Comparison of ENCODE assay signal across 8 cellular contexts in the genomic region with DNA sequence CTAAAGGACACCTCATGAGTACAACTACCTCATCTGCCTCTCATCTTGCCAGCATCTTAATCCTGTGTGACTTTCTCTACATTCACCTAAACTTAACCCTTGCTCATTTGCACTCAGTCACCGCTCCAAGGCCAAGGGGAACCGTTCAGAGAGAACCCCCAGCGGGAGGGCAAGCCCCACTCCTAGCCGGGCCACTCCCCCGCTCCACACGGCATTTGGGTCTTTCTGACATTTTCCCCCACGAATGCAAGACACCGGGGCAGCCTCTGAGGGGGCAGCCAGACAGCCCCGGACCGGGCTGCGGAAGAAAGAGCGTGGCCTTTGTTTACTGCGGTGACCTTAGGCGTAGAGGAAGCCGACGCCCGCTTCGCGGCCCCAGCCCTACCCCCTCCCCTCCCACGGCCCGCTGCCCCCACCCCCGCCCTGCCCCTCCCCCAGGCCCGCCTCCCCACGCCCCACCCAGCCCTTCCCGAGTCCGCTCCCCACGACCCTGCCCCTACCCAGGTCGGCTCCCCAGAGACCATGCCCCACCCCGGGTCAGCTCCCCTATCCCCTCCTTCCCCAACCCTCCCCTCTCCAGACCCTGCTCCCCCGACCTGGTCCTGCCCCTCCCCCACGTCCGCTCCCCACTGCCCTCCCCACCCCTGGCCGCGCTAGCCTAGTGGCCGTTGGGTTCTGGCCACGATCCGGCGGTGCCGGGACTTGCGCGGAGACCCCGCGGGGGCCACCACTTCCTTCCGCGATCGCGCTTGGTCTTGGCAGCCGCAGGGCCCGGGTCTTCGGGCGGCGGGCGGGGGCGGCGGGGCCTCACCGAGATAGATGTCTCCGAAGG. TPM values are rescaled to one million over a fixed set of nuclear protein-coding genes. Genes with fewer than 3 reads are reported as not detected.
DNase-seq lines count a peak whose midpoint lies in the region; ATAC-seq and TF ChIP-seq lines count a peak whose summit lies in the region.

No MANE protein-coding gene starts in this region.

- CTCF ChIA-PET in SK-N-SH (lab: Yijun Ruan, JAX): interaction anchor here (1.3 to 3.2 kb wide), 4 partner anchors 11 to 37 kb away, joined by 3 to 13 read pairs (median 4); no protein-coding TSS in a partner anchor

- 2% methylated on average over 56 of the region's 57 CpGs for WGBS in SK-N-SH (ENCODE audit: low lambda C conversion rate)

- peak overlapping the region; percentile 71; the same call in 1 of the 2 replicates for H2AFZ ChIP-seq in SK-N-SH (ENCODE audit: low read depth)

- peak overlapping the region; percentile 84 to 99 (median 96) for H3K27ac ChIP-seq in BLaER1 treated with 17β-estradiol and CSF1 and Interleukin-3, amounts not matched to agents 10 nM and 100 nM
- peak overlapping the region; percentile 90 to 94 for H3K27ac ChIP-seq in SK-N-SH (ENCODE audit: low read depth in 2 of 2, low read length in 1 of 2)

- H3K27me3 ChIP-seq in BLaER1 treated with 17β-estradiol and CSF1 and Interleukin-3, amounts not matched to agents 10 nM and 100 nM: no peaks in the 10 kb centered on the region
- H3K27me3 ChIP-seq in H7 (ENCODE audit: control insufficient read depth, insufficient read depth, low read length) (no peaks in the 10 kb centered on the region), SK-N-SH (ENCODE audit: insufficient read depth) (no peaks in the 10 kb centered on the region)

- no peak for TF ChIP-seq CTCF in SK-N-SH (IDR thresholded peaks at IDR 0.05)

- peaks cover 15% of the 10 kb centered on the region for H3F3A ChIP-seq in SK-N-SH (replicated peaks; ENCODE audit: insufficient read depth)

- peaks cover 40 to 63% (median 54%) of the 10 kb centered on the region in 10 experiments for H3K4me1 ChIP-seq in BLaER1 treated with 17β-estradiol and CSF1 and Interleukin-3, amounts not matched to agents 10 nM and 100 nM
- H3K4me1 ChIP-seq in SK-N-SH (ENCODE audit: control insufficient read depth in 1 of 2, insufficient read depth in 2 of 2, low read depth in 1 of 2, low read length in 1 of 2): peaks cover 36 to 52% of the 10 kb centered on the region in 2 experiments

- H3K9me3 ChIP-seq in BLaER1 treated with 17β-estradiol and CSF1 and Interleukin-3, amounts not matched to agents 10 nM and 100 nM (replicated peaks in 1 of 11): no peaks in the 10 kb centered on the region
- no peaks in the 10 kb centered on the region for H3K9me3 ChIP-seq in SK-N-SH
- H3K9me3 ChIP-seq in iPS-18c (ENCODE audit: control insufficient read depth, insufficient read depth, low read length): no peaks in the 10 kb centered on the region

- peak overlapping the region; percentile 78 to 98 (median 91) for H3K9ac ChIP-seq in BLaER1 treated with 17β-estradiol and CSF1 and Interleukin-3, amounts not matched to agents 10 nM and 100 nM
- peak overlapping the region; percentile 98 for H3K9ac ChIP-seq in SK-N-SH

- H3K79me2 ChIP-seq in SK-N-SH (ENCODE audit: insufficient read depth): peaks cover 60% of the 10 kb centered on the region

- H3K9me2 ChIP-seq in SK-N-SH: no peaks in the 10 kb centered on the region

- ATAC-seq in HG02938 (IDR thresholded peaks at IDR 0.05; ENCODE audit: unreplicated experiment): no peak

- H3K36me3 ChIP-seq in BLaER1 treated with 17β-estradiol and CSF1 and Interleukin-3, amounts not matched to agents 10 nM and 100 nM: peaks cover 42 to 48% (median 45%) of the 10 kb centered on the region in 11 experiments
- H3K36me3 ChIP-seq in H7 (replicated peaks; ENCODE audit: control insufficient read depth, insufficient read depth, low read length) (peaks cover 10% of the 10 kb centered on the region), SK-N-SH (replicated peaks in 1 of 2; ENCODE audit: control insufficient read depth in 1 of 2, insufficient read depth in 2 of 2, low read length in 1 of 2) (peaks cover 11 to 34% of the 10 kb centered on the region in 2 experiments)

- H4K20me1 ChIP-seq in BLaER1 treated with 17β-estradiol and CSF1 and Interleukin-3, amounts not matched to agents 10 nM and 100 nM: peaks cover 49 to 54% (median 50%) of the 10 kb centered on the region in 11 experiments
- peaks cover 50% of the 10 kb centered on the region for H4K20me1 ChIP-seq in SK-N-SH (ENCODE audit: insufficient read depth)

- peak overlapping the region; percentile 82 to 99 (median 88) for H3K4me2 ChIP-seq in BLaER1 treated with 17β-estradiol and CSF1 and Interleukin-3, amounts not matched to agents 10 nM and 100 nM
- H3K4me2 ChIP-seq in SK-N-SH: peak overlapping the region; percentile 98

- peak overlapping the region; percentile 67 to 80 (median 72) for H3K4me3 ChIP-seq in BLaER1 treated with 17β-estradiol and CSF1 and Interleukin-3, amounts not matched to agents 10 nM and 100 nM
- H3K4me3 ChIP-seq in H7 (ENCODE audit: insufficient read depth, low read depth, low read length): peak overlapping the region; percentile 52
- H3K4me3 ChIP-seq in SK-N-SH (ENCODE audit: low read depth in 2 of 2, low read length in 1 of 2): peak overlapping the region; percentile 81 to 91
- H3K4me3 ChIP-seq in iPS-18c (ENCODE audit: insufficient read depth, low read depth, low read length): peak overlapping the region; percentile 75

- TF ChIP-seq EP300 in SK-N-SH (IDR thresholded peaks at IDR 0.05; ENCODE audit: borderline replicate concordance in 1 of 2, low read depth in 1 of 2, low read length in 1 of 2): no peak

- POLR2A ChIA-PET in SK-N-SH (lab: Yijun Ruan, JAX): interaction anchor here (0.7 to 2.3 kb wide), 4 partner anchors 11 to 58 kb away, joined by 3 to 21 read pairs (median 10); no protein-coding TSS in a partner anchor

- DNase-seq in H7 (peak; percentile 96), SK-N-SH (peak; percentile 92), astrocyte of the hippocampus (ENCODE audit: low read depth, low spot score) (peak; percentile 32), 8988T (no peak)
- peak; percentile 49 for DNase-seq in stimulated activated CD4-positive, alpha-beta T cell treated with anti-CD3 and anti-CD28 coated beads, Interleukin-15, amount 100 ng/mL, for 24 hours

- no peak for TF ChIP-seq RAD21 in SK-N-SH (IDR thresholded peaks at IDR 0.05; ENCODE audit: low read length)

TF ChIP-seq in SK-N-SH, 30 proteins besides CTCF, POLR2A, EP300 and RAD21:
- TF ChIP-seq, protein P1, sequence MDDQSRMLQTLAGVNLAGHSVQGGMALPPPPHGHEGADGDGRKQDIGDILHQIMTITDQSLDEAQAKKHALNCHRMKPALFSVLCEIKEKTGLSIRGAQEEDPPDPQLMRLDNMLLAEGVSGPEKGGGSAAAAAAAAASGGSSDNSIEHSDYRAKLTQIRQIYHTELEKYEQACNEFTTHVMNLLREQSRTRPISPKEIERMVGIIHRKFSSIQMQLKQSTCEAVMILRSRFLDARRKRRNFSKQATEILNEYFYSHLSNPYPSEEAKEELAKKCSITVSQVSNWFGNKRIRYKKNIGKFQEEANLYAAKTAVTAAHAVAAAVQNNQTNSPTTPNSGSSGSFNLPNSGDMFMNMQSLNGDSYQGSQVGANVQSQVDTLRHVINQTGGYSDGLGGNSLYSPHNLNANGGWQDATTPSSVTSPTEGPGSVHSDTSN (IDR thresholded peaks at IDR 0.05): peak; percentile 15; the same call in 1 of the 2 replicates
- TF ChIP-seq, protein P2, sequence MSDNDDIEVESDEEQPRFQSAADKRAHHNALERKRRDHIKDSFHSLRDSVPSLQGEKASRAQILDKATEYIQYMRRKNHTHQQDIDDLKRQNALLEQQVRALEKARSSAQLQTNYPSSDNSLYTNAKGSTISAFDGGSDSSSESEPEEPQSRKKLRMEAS (IDR thresholded peaks at IDR 0.05; ENCODE audit: low read depth): peak; percentile 25; the same call in 1 of the 2 replicates
- peak; percentile 62; the same call in 1 of the 2 replicates for TF ChIP-seq SIN3A (IDR thresholded peaks at IDR 0.05; ENCODE audit: borderline replicate concordance, low read depth, low read length)
- no peak for TF ChIP-seq YY1 (IDR thresholded peaks at IDR 0.05; ENCODE audit: low read depth)
- TF ChIP-seq MXI1 (IDR thresholded peaks at IDR 0.05; ENCODE audit: low read depth, low read length): peak; percentile 46; the same call in 1 of the 2 replicates
- no peak for TF ChIP-seq SMC3 (IDR thresholded peaks at IDR 0.05; ENCODE audit: low read depth, low read length)

RNA-seq across cellular contexts. Expression of a gene that starts 0.8 kb away (rescaled TPM):
- total RNA-seq in H7 (2014; rRNA removed; shearing (Covaris generic)): 31.7 and 37.3 TPM in 2 replicates
- polyA plus RNA-seq in SK-N-SH (2012; rRNA removed): 133 and 216 TPM in 2 replicates
- 121 and 170 TPM in 2 replicates for polyA plus RNA-seq in SK-N-SH (2012; cell fraction: cytosol; rRNA removed)
- 670 and 707 TPM in 2 replicates for polyA plus RNA-seq in SK-N-SH (2012; cell fraction: nucleus; rRNA removed)

RNA-seq across cellular contexts. Expression of a gene that starts 43.9 kb away (rescaled TPM):
- 31.2 and 52.0 TPM in 2 replicates for total RNA-seq in H7 (2014; rRNA removed; shearing (Covaris generic))
- 68.8 and 70.7 TPM in 2 replicates for polyA plus RNA-seq in SK-N-SH (2012; rRNA removed)
- polyA plus RNA-seq in SK-N-SH (2012; cell fraction: cytosol; rRNA removed): 25.2 and 42.6 TPM in 2 replicates
- polyA plus RNA-seq in SK-N-SH (2012; cell fraction: nucleus; rRNA removed): 38.5 and 58.7 TPM in 2 replicates

RNA-seq across cellular contexts. Expression of a gene that starts 44.7 kb away (rescaled TPM):
- 0.38 and 1.7 TPM in 2 replicates for total RNA-seq in H7 (2014; rRNA removed; shearing (Covaris generic))
- polyA plus RNA-seq in SK-N-SH (2012; rRNA removed): 0.07 TPM in 1 of 2 replicates, not detected in the other
- 0.16 TPM in 1 of 2 replicates, not detected in the other for polyA plus RNA-seq in SK-N-SH (2012; cell fraction: cytosol; rRNA removed)
- polyA plus RNA-seq in SK-N-SH (2012; cell fraction: nucleus; rRNA removed): not detected in 2 replicates
